ENCODE assay signal across 21 cellular contexts in the genomic region with DNA sequence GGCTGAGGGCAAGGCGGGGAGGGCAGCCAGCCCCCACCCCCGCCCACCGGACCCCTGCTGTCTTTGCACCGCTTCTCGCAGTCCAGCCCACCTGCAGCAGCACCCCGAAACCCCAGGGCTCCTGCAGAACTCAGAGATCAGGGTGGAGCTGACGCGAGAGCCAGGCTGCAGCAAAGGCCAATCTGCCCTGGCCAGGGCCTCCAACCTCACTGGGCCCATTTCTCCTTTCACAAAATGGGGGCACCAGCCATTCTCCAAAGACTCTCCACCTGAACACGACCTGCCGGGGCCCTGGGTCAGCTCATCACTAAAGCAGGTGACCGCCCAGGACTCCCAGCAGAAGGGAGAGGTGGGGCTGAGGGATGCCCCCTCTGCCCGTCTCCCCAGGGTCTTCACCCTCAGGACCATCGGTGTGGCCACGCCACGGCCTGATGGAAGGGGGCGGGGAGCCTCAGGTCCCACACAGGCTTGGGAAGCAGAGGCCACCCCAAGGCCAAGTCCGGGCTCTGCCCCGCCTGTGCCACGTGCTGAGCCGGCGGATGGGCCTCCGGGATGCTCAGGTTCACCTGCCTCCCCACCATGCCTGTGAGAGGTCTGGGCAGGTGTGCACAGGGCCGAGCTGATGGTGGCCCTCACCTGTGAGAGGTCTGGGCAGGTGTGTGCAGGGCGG. TPM values are rescaled to one million over a fixed set of nuclear protein-coding genes. Genes with fewer than 3 reads are reported as not detected.
DNase-seq lines count a peak whose midpoint lies in the region; ATAC-seq and TF ChIP-seq lines count a peak whose summit lies in the region.
"Had no signal": no experiment of that assay in that cellular context is flagged by ENCODE, and none has a peak within 500 bp of the region (broad histone marks: within the 10 kb centered on the region; RNA-seq: fewer than 3 reads in every experiment).

No MANE protein-coding gene starts in this region.

- ATAC-seq in gastroesophageal sphincter (no peak), gastrocnemius medialis (no peak), GM21786 (IDR thresholded peaks at IDR 0.05; ENCODE audit: unreplicated experiment) (no peak)
- ATAC-seq in activated CD8-positive, alpha-beta T cell treated with anti-CD3 and anti-CD28 coated beads for 36 hours: no peak
- ATAC-seq: heart right ventricle; left lobe of liver; stimulated activated naive B cell treated with anti-CD40 and anti-IgM and Interleukin-4, amounts not matched to agents 10 μg/mL and 1 μg/mL and 100 μg/mL, for 72 hours had no signal

- H3K4me1 ChIP-seq in gastroesophageal sphincter: peaks cover 10 to 100% (median 64%) of the 10 kb centered on the region in 3 donors
- H3K4me1 ChIP-seq in gastrocnemius medialis: peaks cover 58 to 70% of the 10 kb centered on the region in 2 donors

- H3K36me3 ChIP-seq in gastroesophageal sphincter (peaks cover 0 to 14% of the 10 kb centered on the region in 2 donors), gastrocnemius medialis (peaks cover 0 to 4% of the 10 kb centered on the region in 2 donors)

- H3K9me3 Mint-ChIP-seq in activated CD8-positive, alpha-beta T cell treated with anti-CD3 and anti-CD28 coated beads for 36 hours: no peaks in the 10 kb centered on the region
- H3K9me3 Mint-ChIP-seq: activated naive CD4-positive, alpha-beta T cell treated with anti-CD3 and anti-CD28 coated beads, Interleukin-2, amount 50 U/mL, for 24 hours; IgD-negative memory B cell; nephron; stimulated activated naive B cell treated with anti-CD40 and anti-IgM and Interleukin-4, amounts not matched to agents 10 μg/mL and 1 μg/mL and 100 μg/mL, for 72 hours had no signal

- H3K27me3 ChIP-seq in gastroesophageal sphincter (no peaks in the 10 kb centered on the region), gastrocnemius medialis (no peaks in the 10 kb centered on the region)
- H3K27me3 ChIP-seq: heart right ventricle had no signal

- no peaks in the 10 kb centered on the region for H3K36me3 Mint-ChIP-seq in activated CD8-positive, alpha-beta T cell treated with anti-CD3 and anti-CD28 coated beads for 36 hours (ENCODE audit: low read depth)
- H3K36me3 Mint-ChIP-seq: IgD-negative memory B cell; stimulated activated naive B cell treated with anti-CD40 and anti-IgM and Interleukin-4, amounts not matched to agents 10 μg/mL and 1 μg/mL and 100 μg/mL, for 72 hours had no signal

- DNase-seq in D341Med (ENCODE audit: low spot score) (peak; percentile 30), HuH-7.5 (ENCODE audit: low spot score) (peak; percentile 4), gastrocnemius medialis (peak in 1 of 2 donors; percentile 12), GM10248 (ENCODE audit: extremely low spot score) (no peak), NCI-H2029 treated with DMSO at 0.1 percent for 48 hours (lab: John Stamatoyannopoulos, UW) (no peak)
- no peak for DNase-seq in activated CD8-positive, alpha-beta T cell treated with anti-CD3 and anti-CD28 coated beads for 36 hours
- DNase-seq: activated T-cell treated with anti-CD3 and anti-CD28 coated beads, Interleukin-2, amount 50 U/mL, for 48 hours; AML-193; GOT3; NCI-H1694; NCI-H526 treated with DMSO at 0.1 percent for 48 hours; stimulated activated CD4-positive, alpha-beta T cell treated with anti-CD3 and anti-CD28 coated beads, Interleukin-1b, Interleukin-23, amount 100 ng/mL, for 48 hours; stimulated activated naive B cell treated with anti-CD40 and anti-IgM and Interleukin-4, amounts not matched to agents 10 μg/mL and 1 μg/mL and 100 μg/mL, for 72 hours had no signal

- peaks cover 7% of the 10 kb centered on the region for H3K4me1 Mint-ChIP-seq in activated CD8-positive, alpha-beta T cell treated with anti-CD3 and anti-CD28 coated beads for 36 hours (ENCODE audit: low read depth)
- H3K4me1 Mint-ChIP-seq: IgD-negative memory B cell had no signal

- no peak overlapping the region for H3K4me3 Mint-ChIP-seq in activated CD8-positive, alpha-beta T cell treated with anti-CD3 and anti-CD28 coated beads for 36 hours
- H3K4me3 Mint-ChIP-seq: activated naive CD4-positive, alpha-beta T cell treated with anti-CD3 and anti-CD28 coated beads, Interleukin-2, amount 50 U/mL, for 24 hours; IgD-negative memory B cell; nephron; stimulated activated naive B cell treated with anti-CD40 and anti-IgM and Interleukin-4, amounts not matched to agents 10 μg/mL and 1 μg/mL and 100 μg/mL, for 72 hours had no signal

- TF ChIP-seq EP300 in gastroesophageal sphincter (IDR thresholded peaks at IDR 0.05): no peak

- no peaks in the 10 kb centered on the region for H3K9me3 ChIP-seq in gastroesophageal sphincter
- no peaks in the 10 kb centered on the region for H3K9me3 ChIP-seq in gastrocnemius medialis
- H3K9me3 ChIP-seq: heart right ventricle had no signal

- H3K27me3 Mint-ChIP-seq in activated CD8-positive, alpha-beta T cell treated with anti-CD3 and anti-CD28 coated beads for 36 hours: no peaks in the 10 kb centered on the region
- H3K27me3 Mint-ChIP-seq: activated naive CD4-positive, alpha-beta T cell treated with anti-CD3 and anti-CD28 coated beads, Interleukin-2, amount 50 U/mL, for 24 hours had no signal

- H3K4me3 ChIP-seq in gastroesophageal sphincter (peak overlapping the region in 1 of 2 donors; percentile 1), gastrocnemius medialis (no peak overlapping the region)
- H3K4me3 ChIP-seq: heart right ventricle, skin epidermis had no signal

- CTCF ChIA-PET in activated CD8-positive, alpha-beta T cell treated with anti-CD3 and anti-CD28 coated beads for 36 hours (lab: Charles Lee): no interaction called here
- CTCF ChIA-PET in GM10248 (lab: Yijun Ruan, JAX): interaction anchor here (1.0 to 1.4 kb wide), 3 partner anchors 9 to 114 kb away, joined by 3 to 5 read pairs (median 4); no protein-coding TSS in a partner anchor

- TF ChIP-seq CTCF in gastroesophageal sphincter (IDR thresholded peaks at IDR 0.05) (no peak), gastrocnemius medialis (IDR thresholded peaks at IDR 0.05 in 4 of 5, conservative IDR thresholded peaks at IDR 0.05 in 1 of 5) (no peak), GM10248 (IDR thresholded peaks at IDR 0.05; ENCODE audit: control extremely low read depth, extremely low read depth, low read depth, missing control alignments) (no peak)
- no peak for TF ChIP-seq CTCF in activated CD8-positive, alpha-beta T cell treated with anti-CD3 and anti-CD28 coated beads for 36 hours (IDR thresholded peaks at IDR 0.05)

- no peak overlapping the region for H3K27ac Mint-ChIP-seq in activated CD8-positive, alpha-beta T cell treated with anti-CD3 and anti-CD28 coated beads for 36 hours
- H3K27ac Mint-ChIP-seq: activated naive CD4-positive, alpha-beta T cell treated with anti-CD3 and anti-CD28 coated beads, Interleukin-2, amount 50 U/mL, for 24 hours; stimulated activated naive B cell treated with anti-CD40 and anti-IgM and Interleukin-4, amounts not matched to agents 10 μg/mL and 1 μg/mL and 100 μg/mL, for 72 hours had no signal

- intact Hi-C loops in gastrocnemius medialis (cut with DNase I; ENCODE audit: low total_unique reads): no loop called here
- intact Hi-C loops in activated CD8-positive, alpha-beta T cell treated with anti-CD3 and anti-CD28 coated beads for 36 hours (cut with micrococcal nuclease): no loop called here

- H3K27ac ChIP-seq in gastroesophageal sphincter (peak overlapping the region; percentile 19 to 81 (median 74)), gastrocnemius medialis (peak overlapping the region; percentile 67 to 79 (median 74))

- WGBS in gastroesophageal sphincter (ENCODE audit: low coverage in 1 of 2), 2 donors: 40% methylated on average over 1 of the region's 24 CpGs; no CpG with 5 or more reads in 1 of the 2 donors

- in situ Hi-C loops in gastrocnemius medialis (cut with MboI; ENCODE audit: low sequenced_read_pairs in 4 of 4): no loop called here

- POLR2A ChIA-PET in activated CD8-positive, alpha-beta T cell treated with anti-CD3 and anti-CD28 coated beads for 36 hours (lab: Charles Lee): interaction anchor here (0.6 kb wide), 1 partner anchor 588 kb away, joined by 4 read pairs; no protein-coding TSS in a partner anchor
- POLR2A ChIA-PET in GM10248 (lab: Yijun Ruan, JAX): interaction anchor here (0.5 kb wide), 1 partner anchor 174 kb away, joined by 3 read pairs; no protein-coding TSS in a partner anchor

- TF ChIP-seq POLR2A in gastroesophageal sphincter (IDR thresholded peaks at IDR 0.05) (no peak), gastrocnemius medialis (IDR thresholded peaks at IDR 0.05) (no peak)

RNA-seq across cellular contexts. Expression of gene NACC2, which starts 13.1 kb away (rescaled TPM):
- total RNA-seq in gastroesophageal sphincter: 100 to 1,000 TPM in 3 of 4 donors, 10 to 100 TPM in 1; 71.4 to 209 (median 110) TPM
- total RNA-seq in gastrocnemius medialis: 10 to 100 TPM; 26.0 to 51.7 (median 43.5) TPM
- 1 to 10 TPM; 6.0 to 6.2 TPM for total RNA-seq in activated CD8-positive, alpha-beta T cell treated with anti-CD3 and anti-CD28 coated beads for 36 hours

RNA-seq across cellular contexts. Expression of gene TMEM250, which starts 36.7 kb away (rescaled TPM):
- total RNA-seq in gastroesophageal sphincter (10 to 100 TPM; 28.7 to 66.1 (median 45.3) TPM), gastrocnemius medialis (10 to 100 TPM; 25.7 to 46.9 (median 41.5) TPM)
- 10 to 100 TPM; 24.4 to 25.9 TPM for total RNA-seq in activated CD8-positive, alpha-beta T cell treated with anti-CD3 and anti-CD28 coated beads for 36 hours

Comparison
In these comparisons a context has a peak if more than half of its experiments do, and no peak if none do; other contexts are left out.
1. DNase-seq: peak in D341Med (single experiment) and HuH-7.5 (single experiment); none in activated CD8-positive, alpha-beta T cell treated with anti-CD3 and anti-CD28 coated beads for 36 hours (single experiment), GM10248 (single experiment) and NCI-H2029 treated with DMSO at 0.1 percent for 48 hours (single experiment).